Comparison of ENCODE assay signal across 7 cellular contexts in the genomic region with DNA sequence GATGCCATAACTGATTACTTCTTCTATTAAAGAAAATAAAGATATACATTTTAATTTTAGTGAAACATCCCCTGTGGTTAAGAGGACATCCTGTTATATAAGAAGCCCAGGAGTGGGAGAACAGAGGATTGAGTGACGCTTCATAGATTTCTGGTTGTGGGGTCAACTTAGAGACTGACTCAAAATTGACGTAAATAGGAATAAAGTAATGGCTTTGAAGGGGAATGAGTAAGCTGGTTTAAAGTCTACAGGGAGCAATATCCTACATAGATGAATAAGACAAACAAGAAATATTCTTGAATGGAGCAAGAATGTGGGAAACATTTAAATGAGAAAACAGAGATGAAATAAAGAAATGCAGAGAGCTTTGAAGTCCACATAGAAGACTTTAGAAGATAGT. TPM values are rescaled to one million over a fixed set of nuclear protein-coding genes. Genes with fewer than 3 reads are reported as not detected.
DNase-seq lines count a peak whose midpoint lies in the region; ATAC-seq and TF ChIP-seq lines count a peak whose summit lies in the region.
"Not testable (repeated sequence)": the region's sequence is repeated elsewhere in the genome, so short reads cannot be mapped to it uniquely, and the experiment has no call there.

No MANE protein-coding gene starts in this region.

- H3K36me3 Mint-ChIP-seq in glutamatergic neuron (ENCODE audit: unreplicated experiment); stimulated activated memory B cell treated with anti-CD40 and anti-IgM and Interleukin-4, amounts not matched to agents 10 μg/mL and 1 μg/mL and 100 μg/mL, for 72 hours: not testable (repeated sequence)

- H3K36me3 ChIP-seq in BLaER1; osteoblast (ENCODE audit: insufficient read depth, low read length): not testable (repeated sequence)

- not testable (repeated sequence) for H3K9ac ChIP-seq in BLaER1

- peak overlapping the region; percentile 19 for H3K27ac Mint-ChIP-seq in glutamatergic neuron (ENCODE audit: unreplicated experiment)
- H3K27ac Mint-ChIP-seq in stimulated activated memory B cell treated with anti-CD40 and anti-IgM and Interleukin-4, amounts not matched to agents 10 μg/mL and 1 μg/mL and 100 μg/mL, for 72 hours: peak overlapping the region; percentile 26

- not testable (repeated sequence) for TF ChIP-seq CTCF in choroid plexus epithelial cell (conservative IDR thresholded peaks at IDR 0.05; ENCODE audit: low read depth, low read length); glutamatergic neuron (IDR thresholded peaks at IDR 0.05; ENCODE audit: partially characterized antibody, unreplicated experiment); osteoblast (IDR thresholded peaks at IDR 0.05; ENCODE audit: extremely low read depth, low read depth, low read length)

- H3K9me3 Mint-ChIP-seq in glutamatergic neuron (ENCODE audit: unreplicated experiment); stimulated activated memory B cell treated with anti-CD40 and anti-IgM and Interleukin-4, amounts not matched to agents 10 μg/mL and 1 μg/mL and 100 μg/mL, for 72 hours: not testable (repeated sequence)

- not testable (repeated sequence) for H3K4me3 ChIP-seq in BLaER1; choroid plexus epithelial cell (ENCODE audit: low read depth, low read length); osteoblast (ENCODE audit: insufficient read depth, low read length)

- not testable (repeated sequence) for H3K4me1 Mint-ChIP-seq in glutamatergic neuron (ENCODE audit: low read depth, unreplicated experiment)
- peaks cover 24% of the 10 kb centered on the region for H3K4me1 Mint-ChIP-seq in stimulated activated memory B cell treated with anti-CD40 and anti-IgM and Interleukin-4, amounts not matched to agents 10 μg/mL and 1 μg/mL and 100 μg/mL, for 72 hours

- H3K27ac ChIP-seq in BLaER1: not testable (repeated sequence)
- peak overlapping the region; percentile 84 for H3K27ac ChIP-seq in osteoblast (ENCODE audit: low read depth, low read length)

- H3K4me3 Mint-ChIP-seq in glutamatergic neuron (ENCODE audit: unreplicated experiment); stimulated activated memory B cell treated with anti-CD40 and anti-IgM and Interleukin-4, amounts not matched to agents 10 μg/mL and 1 μg/mL and 100 μg/mL, for 72 hours: not testable (repeated sequence)

- H3K79me2 ChIP-seq in osteoblast (ENCODE audit: insufficient read depth, low read length): not testable (repeated sequence)

- not testable (repeated sequence) for ATAC-seq in stimulated activated memory B cell treated with anti-CD40 and anti-IgM and Interleukin-4, amounts not matched to agents 10 μg/mL and 1 μg/mL and 100 μg/mL, for 72 hours

- H3K4me1 ChIP-seq in BLaER1: peaks cover 56% of the 10 kb centered on the region
- H3K4me1 ChIP-seq in osteoblast (ENCODE audit: insufficient read depth, low read length): not testable (repeated sequence)

- DNase-seq in HT1080 (ENCODE audit: low read depth) (peak; percentile 36), amniotic epithelial cell (ENCODE audit: low read depth) (peak; percentile 61), choroid plexus epithelial cell (ENCODE audit: low read depth) (peak; percentile 42)
- not testable (repeated sequence) for DNase-seq in glutamatergic neuron; osteoblast (ENCODE audit: insufficient read length, low spot score, missing footprints)

- H2AFZ ChIP-seq in osteoblast (ENCODE audit: low read length): not testable (repeated sequence)

- not testable (repeated sequence) for H3K27me3 ChIP-seq in BLaER1; osteoblast (ENCODE audit: insufficient read depth, low read length)

- H4K20me1 ChIP-seq in BLaER1; osteoblast (ENCODE audit: insufficient read depth, low read length): not testable (repeated sequence)

- H3K27me3 Mint-ChIP-seq in glutamatergic neuron (ENCODE audit: unreplicated experiment); stimulated activated memory B cell treated with anti-CD40 and anti-IgM and Interleukin-4, amounts not matched to agents 10 μg/mL and 1 μg/mL and 100 μg/mL, for 72 hours: not testable (repeated sequence)

- H3K9me3 ChIP-seq in BLaER1; osteoblast (ENCODE audit: low read depth, low read length): not testable (repeated sequence)

- peak overlapping the region; percentile 26; the same call in 1 of the 2 replicates for H3K4me2 ChIP-seq in BLaER1
- not testable (repeated sequence) for H3K4me2 ChIP-seq in osteoblast (ENCODE audit: insufficient read depth, low read length)

RNA-seq across cellular contexts. Expression of a gene that starts 46.6 kb away (rescaled TPM):
- 73.6 and 78.5 TPM in 2 replicates for total RNA-seq in HT1080 (2014; rRNA removed; shearing (Covaris generic))
- 40.7 and 55.4 TPM in 2 replicates for polyA plus RNA-seq in HT1080 (2015; cell fraction: cytosol; rRNA removed)
- polyA plus RNA-seq in HT1080 (2015; cell fraction: nucleus; rRNA removed): 205 and 228 TPM in 2 replicates
- total RNA-seq in glutamatergic neuron (ENCODE audit: unreplicated experiment) (3.5 TPM), osteoblast (305 and 330 TPM in 2 replicates)

Comparison
In these comparisons a context has a peak if more than half of its experiments do, and no peak if none do; other contexts are left out.
1. RNA of a gene that starts 46.6 kb away (total RNA-seq): 305 to 330 TPM in osteoblast and 73.6 to 78.5 TPM in HT1080; 3.5 TPM in glutamatergic neuron (single experiment); every median in the first group is over 10 times any median in the second.